ENCODE assay signal across 8 cellular contexts in the genomic region with DNA sequence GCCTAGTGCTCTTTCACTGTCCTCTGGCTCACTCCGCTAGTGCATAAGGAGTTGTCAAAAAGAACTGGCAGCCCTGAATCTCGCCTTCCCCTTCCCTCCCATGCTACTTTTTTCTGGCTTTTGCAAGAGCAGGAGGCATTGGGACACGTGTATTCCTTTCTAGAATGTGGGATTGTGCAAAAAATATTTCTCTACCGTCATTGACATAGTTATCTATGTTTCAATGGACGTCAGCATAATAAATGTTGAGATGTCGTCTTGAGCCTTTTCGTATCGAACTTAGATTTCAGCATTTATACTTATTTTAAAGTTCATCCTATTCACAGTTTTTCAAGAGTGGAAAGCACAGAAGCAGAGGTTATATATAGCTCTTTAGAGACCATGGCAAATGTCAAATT. TPM values are rescaled to one million over a fixed set of nuclear protein-coding genes. Genes with fewer than 3 reads are reported as not detected.
DNase-seq lines count a peak whose midpoint lies in the region; ATAC-seq and TF ChIP-seq lines count a peak whose summit lies in the region.

No MANE protein-coding gene starts in this region.

- H3K4me3 ChIP-seq in body of pancreas (peak overlapping the region; percentile 43 to 49), lung (peak overlapping the region; percentile 57), tibial nerve (peak overlapping the region; percentile 49 to 80 (median 66))

- peak overlapping the region; percentile 94 to 99 for H3K4me3 Mint-ChIP-seq in activated T-cell treated with anti-CD3 and anti-CD28 coated beads, Interleukin-2, amount 50 U/mL, for 72 hours

- peaks cover 6 to 16% of the 10 kb centered on the region in 2 donors for H3K36me3 Mint-ChIP-seq in activated T-cell treated with anti-CD3 and anti-CD28 coated beads, Interleukin-2, amount 50 U/mL, for 72 hours (ENCODE audit: insufficient read depth in 2 of 2)

- ATAC-seq in activated T-cell treated with anti-CD3 and anti-CD28 coated beads, Interleukin-2, amount 50 U/mL, for 72 hours (replicated peaks in 1 of 2), result no peak
- no peak for ATAC-seq in body of pancreas
- ATAC-seq in lung (ENCODE audit: insufficient read depth, low FRiP score), result no peak
- ATAC-seq in GM21786 (IDR thresholded peaks at IDR 0.05; ENCODE audit: unreplicated experiment), result no peak
- ATAC-seq in HG03095 (IDR thresholded peaks at IDR 0.05; ENCODE audit: unreplicated experiment), result no peak

- H3K36me3 ChIP-seq in body of pancreas (replicated peaks in 1 of 2; ENCODE audit: insufficient read depth in 1 of 2, low read depth in 2 of 2) (peaks cover 0 to 9% of the 10 kb centered on the region in 2 donors), lung (ENCODE audit: control insufficient read depth in 2 of 2, insufficient read depth in 2 of 2, low read length in 2 of 2) (peaks cover 2 to 6% of the 10 kb centered on the region in 2 donors), tibial nerve (peaks cover 0 to 26% (median 0%) of the 10 kb centered on the region in 3 donors)

- H3K4me1 ChIP-seq in body of pancreas (peaks cover 23% of the 10 kb centered on the region), lung (ENCODE audit: control insufficient read depth in 2 of 2, insufficient read depth in 2 of 2, low read length in 2 of 2) (peaks cover 0 to 5% of the 10 kb centered on the region in 2 donors), tibial nerve (peaks cover 5 to 28% (median 8%) of the 10 kb centered on the region in 4 donors)

- TF ChIP-seq EP300 in tibial nerve (IDR thresholded peaks at IDR 0.05), result no peak

- peaks cover 40% of the 10 kb centered on the region for H3K4me1 Mint-ChIP-seq in activated T-cell treated with anti-CD3 and anti-CD28 coated beads, Interleukin-2, amount 50 U/mL, for 72 hours (ENCODE audit: low read depth)

- TF ChIP-seq POLR2A in body of pancreas (IDR thresholded peaks at IDR 0.05), result no peak
- TF ChIP-seq POLR2A in tibial nerve (IDR thresholded peaks at IDR 0.05), result no peak

- no peaks in the 10 kb centered on the region for H3K9me3 Mint-ChIP-seq in activated T-cell treated with anti-CD3 and anti-CD28 coated beads, Interleukin-2, amount 50 U/mL, for 72 hours

- intact Hi-C loops in body of pancreas (cut with DNase I), result no loop called here

- 3 to 4% methylated on average over 8 of the region's 8 CpGs for WGBS in body of pancreas, 2 donors
- WGBS in lung, 2 donors, result 7 to 15% methylated on average over 8 of the region's 8 CpGs
- 6 to 8% methylated on average over 8 of the region's 8 CpGs for WGBS in tibial nerve, 2 donors

- TF ChIP-seq CTCF in body of pancreas (IDR thresholded peaks at IDR 0.05), result no peak
- TF ChIP-seq CTCF in lung (IDR thresholded peaks at IDR 0.05; ENCODE audit: control extremely low read depth, extremely low read depth), result no peak
- no peak for TF ChIP-seq CTCF in tibial nerve (IDR thresholded peaks at IDR 0.05)

- H3K27me3 Mint-ChIP-seq in activated T-cell treated with anti-CD3 and anti-CD28 coated beads, Interleukin-2, amount 50 U/mL, for 72 hours (ENCODE audit: low read depth), result peaks cover 4% of the 10 kb centered on the region

- H3K27me3 ChIP-seq in body of pancreas, result no peaks in the 10 kb centered on the region
- H3K27me3 ChIP-seq in lung (ENCODE audit: control insufficient read depth, insufficient read depth), result no peaks in the 10 kb centered on the region
- no peaks in the 10 kb centered on the region for H3K27me3 ChIP-seq in tibial nerve

- H3K9me3 ChIP-seq in body of pancreas (no peaks in the 10 kb centered on the region), lung (ENCODE audit: control insufficient read depth in 2 of 2, insufficient read depth in 1 of 2, low read length in 1 of 2) (no peaks in the 10 kb centered on the region), tibial nerve (no peaks in the 10 kb centered on the region)

- H3K27ac ChIP-seq in body of pancreas, result peak overlapping the region; percentile 89 to 99 (median 98)
- H3K27ac ChIP-seq in lung (ENCODE audit: low read depth in 1 of 2, low read length in 1 of 2), result peak overlapping the region; percentile 86 to 100
- H3K27ac ChIP-seq in tibial nerve, result peak overlapping the region; percentile 95 to 99 (median 98)

- peak overlapping the region; percentile 99 for H3K27ac Mint-ChIP-seq in activated T-cell treated with anti-CD3 and anti-CD28 coated beads, Interleukin-2, amount 50 U/mL, for 72 hours

- DNase-seq in activated T-cell treated with anti-CD3 and anti-CD28 coated beads, Interleukin-2, amount 50 U/mL, for 72 hours, result no peak
- no peak for DNase-seq in activated T-cell treated with anti-CD3 and anti-CD28 coated beads, Interleukin-2, amount 50 U/mL, for 1 hour
- DNase-seq in body of pancreas, result no peak
- DNase-seq in lung (ENCODE audit: low spot score), result no peak
- no peak for DNase-seq in tibial nerve (ENCODE audit: low spot score in 2 of 2)
- no peak for DNase-seq in DMS153 treated with DMSO at 0.1 percent for 48 hours (lab: John Stamatoyannopoulos, UW; ENCODE audit: unreplicated experiment)

RNA-seq across cellular contexts. Expression of a gene that starts 0.7 kb away (rescaled TPM):
- total RNA-seq in activated T-cell treated with anti-CD3 and anti-CD28 coated beads, Interleukin-2, amount 50 U/mL, for 72 hours, result 10 to 100 TPM; 40.3 to 45.1 TPM
- 1 to 10 TPM; 7.6 to 9.1 TPM for total RNA-seq in body of pancreas
- total RNA-seq in lung, result 10 to 100 TPM; 16.3 to 24.9 TPM
- polyA plus RNA-seq in lung, result 10 to 100 TPM in 1 of 2 donors, 1 to 10 TPM in 1; 8.6 to 12.1 TPM
- total RNA-seq in tibial nerve, result 10 to 100 TPM in 2 of 4 donors, 1 to 10 TPM in 2; 9.4 to 21.3 (median 11.4) TPM

RNA-seq across cellular contexts. Expression of a gene that starts 37.2 kb away (rescaled TPM):
- total RNA-seq in activated T-cell treated with anti-CD3 and anti-CD28 coated beads, Interleukin-2, amount 50 U/mL, for 72 hours, result not detected
- total RNA-seq in body of pancreas, result 1 to 10 TPM; 5.3 to 7.3 TPM
- total RNA-seq in lung, result 10 to 100 TPM; 12.6 to 32.3 TPM
- 1 to 10 TPM; 1.8 to 2.2 TPM for polyA plus RNA-seq in lung
- total RNA-seq in tibial nerve, result 10 to 100 TPM; 15.0 to 32.1 (median 21.8) TPM

Comparison
In these comparisons a context has a peak if more than half of its experiments do, and no peak if none do; other contexts are left out.
1. RNA of a gene that starts 37.2 kb away (total RNA-seq): 12.6 to 32.3 TPM in lung, 15.0 to 32.1 TPM in tibial nerve and 5.3 to 7.3 TPM in body of pancreas; not detected in activated T-cell treated with anti-CD3 and anti-CD28 coated beads, Interleukin-2, amount 50 U/mL, for 72 hours; every median in the first group is over 4 times any median in the second.
2. Peak in every context shown above with its lines, with median percentiles within 50 percentile points of each other: H3K27ac ChIP-seq and H3K4me3 ChIP-seq.